ENCODE assay signal across 9 cellular contexts in the genomic region with DNA sequence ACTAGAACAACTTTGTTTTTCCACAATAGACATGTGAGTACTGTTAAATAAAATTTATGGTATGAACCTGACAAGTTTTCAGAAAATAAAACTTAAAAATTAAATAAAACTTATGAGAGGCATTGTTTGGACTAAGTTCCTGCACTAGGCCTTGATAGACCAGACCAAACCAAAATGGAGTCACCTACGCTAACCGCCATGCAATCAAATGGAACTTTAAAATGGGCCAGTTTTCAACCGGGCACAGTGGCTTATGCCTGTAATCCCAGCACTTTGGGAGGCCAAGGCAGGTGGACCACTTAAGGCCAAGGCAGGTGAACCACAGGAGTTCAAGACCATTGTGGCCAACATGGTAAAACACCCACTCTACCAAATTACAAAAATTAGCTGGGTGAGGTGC. TPM values are rescaled to one million over a fixed set of nuclear protein-coding genes. Genes with fewer than 3 reads are reported as not detected.
"Had no signal": no experiment of that assay in that cellular context is flagged by ENCODE, and none has a peak within 500 bp of the region (broad histone marks: within the 10 kb centered on the region; RNA-seq: fewer than 3 reads in every experiment).

No MANE protein-coding gene starts in this region.

- H3K9ac ChIP-seq: KMS-11 had no signal

- H3K4me2 ChIP-seq: KMS-11 had no signal

- FAIRE-seq: HepG2, HTR-8/SVneo had no signal

- ATAC-seq: HepG2 had no signal

- H3K27ac ChIP-seq: HL-60, KMS-11 had no signal

- DNase-seq: IMR-90, KBM-7, KG1 had no signal

RNA-seq across cellular contexts. Expression of a gene that starts 42.6 kb away (rescaled TPM):
- total RNA-seq: HT1080, IMR-90 had no signal
- polyA plus RNA-seq: HepG2, IgD-negative memory B cell, IMR-90 had no signal
